ENCODE assay signal across 23 cellular contexts in genomic region chr10:24384954-24385353, GRCh38.
A peak's percentile ranks its signal among the peaks of the same experiment; 100 is the strongest.
DNase-seq lines count a peak whose midpoint lies in the region; ATAC-seq, FAIRE-seq and TF ChIP-seq lines count a peak whose summit lies in the region.
"Had no signal": no experiment of that assay in that cellular context is flagged by ENCODE, and none has a peak within 500 bp of the region (broad histone marks: within the 10 kb centered on the region; RNA-seq: fewer than 3 reads in every experiment).

No MANE protein-coding gene starts in this region.

- no peak for FAIRE-seq in urothelium cell line (lab: Jason Lieb, UNC)

- H3K4me2 ChIP-seq in osteoblast (ENCODE audit: insufficient read depth, low read length), result no peak overlapping the region

- H4K20me1 ChIP-seq in osteoblast (ENCODE audit: insufficient read depth, low read length), result no peaks in the 10 kb centered on the region

- H3K4me1 ChIP-seq in breast epithelium (peaks cover 6 to 22% of the 10 kb centered on the region in 2 donors), endodermal cell (ENCODE audit: control insufficient read depth, insufficient read depth, low read length) (peaks cover 21% of the 10 kb centered on the region), osteoblast (ENCODE audit: insufficient read depth, low read length) (peaks cover 28% of the 10 kb centered on the region)
- H3K4me1 ChIP-seq: HAP-1, right lobe of liver had no signal

- H3K4me3 Mint-ChIP-seq in MCF 10A (ENCODE audit: unreplicated experiment), result no peak overlapping the region
- H3K4me3 Mint-ChIP-seq in endodermal cell, result no peak overlapping the region
- H3K4me3 Mint-ChIP-seq: activated CD8-positive, alpha-beta memory T cell treated with anti-CD3 and anti-CD28 coated beads, Interleukin-2, amount 10 ng/mL, durations not matched to agents 7 days and 5 days had no signal

- intact Hi-C loops in breast epithelium (cut with DNase I; ENCODE audit: low total_unique reads), result no loop called here
- intact Hi-C loops in MCF 10A (cut with micrococcal nuclease), result no loop called here

- H3K36me3 Mint-ChIP-seq in MCF 10A (ENCODE audit: insufficient read depth, unreplicated experiment), result peaks cover 47% of the 10 kb centered on the region
- peaks cover 5% of the 10 kb centered on the region for H3K36me3 Mint-ChIP-seq in endodermal cell (ENCODE audit: low read depth)
- H3K36me3 Mint-ChIP-seq: activated CD8-positive, alpha-beta memory T cell treated with anti-CD3 and anti-CD28 coated beads, Interleukin-2, amount 10 ng/mL, durations not matched to agents 7 days and 5 days had no signal

- H3K27ac ChIP-seq in breast epithelium (peak overlapping the region; percentile 93 to 98), endodermal cell (ENCODE audit: low read depth, low read length) (peak overlapping the region; percentile 80), osteoblast (ENCODE audit: low read depth, low read length) (peak overlapping the region; percentile 79)
- H3K27ac ChIP-seq: 22Rv1, C4-2B, right lobe of liver, thoracic aorta had no signal

- no peak for TF ChIP-seq CTCF in breast epithelium (IDR thresholded peaks at IDR 0.05)
- no peak for TF ChIP-seq CTCF in MCF 10A (IDR thresholded peaks at IDR 0.05; ENCODE audit: unreplicated experiment)
- TF ChIP-seq CTCF in endodermal cell (conservative IDR thresholded peaks at IDR 0.05), result no peak
- no peak for TF ChIP-seq CTCF in osteoblast (IDR thresholded peaks at IDR 0.05; ENCODE audit: extremely low read depth, low read depth, low read length)

- DNase-seq in breast epithelium (ENCODE audit: low spot score in 2 of 2) (no peak), MCF 10A (ENCODE audit: unreplicated experiment) (no peak), endodermal cell (no peak), osteoblast (ENCODE audit: insufficient read length, low spot score, missing footprints) (no peak), urothelium cell line (ENCODE audit: low spot score) (peak; percentile 11), SIG-M5 (lab: John Stamatoyannopoulos, UW) (no peak), epidermal melanocyte (ENCODE audit: insufficient read length, low spot score) (no peak)
- DNase-seq: activated CD4-positive, alpha-beta T cell treated with anti-CD3 and anti-CD28 coated beads for 1 hour; activated CD8-positive, alpha-beta memory T cell treated with anti-CD3 and anti-CD28 coated beads, Interleukin-2, amount 10 ng/mL, durations not matched to agents 7 days and 5 days; activated effector memory CD4-positive, alpha-beta T cell treated with anti-CD3 and anti-CD28 coated beads, Interleukin-2, amount 50 U/mL, for 16 hours; amygdala; mesenchymal stem cell; NCI-H1092 treated with DMSO at 0.1 percent for 48 hours; NCI-H526; right lobe of liver; stimulated activated CD4-positive, alpha-beta T cell treated with anti-CD3 and anti-CD28 coated beads, Interleukin-4, amount 100 ng/mL, for 1 hour; T-helper 9 cell had no signal

- ATAC-seq in GM18519 (IDR thresholded peaks at IDR 0.05; ENCODE audit: low FRiP score, unreplicated experiment), result no peak
- ATAC-seq: activated CD8-positive, alpha-beta memory T cell treated with anti-CD3 and anti-CD28 coated beads, Interleukin-2, amount 10 ng/mL, durations not matched to agents 7 days and 5 days; right lobe of liver had no signal

- H3K4me3 ChIP-seq in breast epithelium (no peak overlapping the region), endodermal cell (ENCODE audit: low read length) (no peak overlapping the region), osteoblast (ENCODE audit: insufficient read depth, low read length) (no peak overlapping the region)
- H3K4me3 ChIP-seq: HAP-1, right lobe of liver, SJSA1, thoracic aorta had no signal

- H3K9me3 Mint-ChIP-seq in MCF 10A (ENCODE audit: unreplicated experiment) (no peaks in the 10 kb centered on the region), endodermal cell (peaks cover 1% of the 10 kb centered on the region)

- H3K27me3 ChIP-seq in breast epithelium (no peaks in the 10 kb centered on the region), endodermal cell (ENCODE audit: control insufficient read depth, insufficient read depth, low read length, poor library complexity, severe bottlenecking) (no peaks in the 10 kb centered on the region), osteoblast (ENCODE audit: insufficient read depth, low read length) (no peaks in the 10 kb centered on the region)
- H3K27me3 ChIP-seq: right lobe of liver, SJSA1 had no signal

- POLR2A ChIA-PET in MCF 10A (lab: Yijun Ruan, JAX), result interaction anchor here (2.2 to 3.3 kb wide), 4 partner anchors 50 to 87 kb away, joined by 10 to 69 read pairs (median 20); no protein-coding TSS in a partner anchor

- H3K27me3 Mint-ChIP-seq in MCF 10A (ENCODE audit: insufficient read depth, unreplicated experiment) (no peaks in the 10 kb centered on the region), endodermal cell (ENCODE audit: insufficient read depth) (no peaks in the 10 kb centered on the region)
- H3K27me3 Mint-ChIP-seq: activated CD8-positive, alpha-beta memory T cell treated with anti-CD3 and anti-CD28 coated beads, Interleukin-2, amount 10 ng/mL, durations not matched to agents 7 days and 5 days had no signal

- 93 to 100% methylated on average over 3 to 5 of the region's 5 CpGs for WGBS in endodermal cell (ENCODE audit: insufficient coverage in 1 of 2, insufficient read length in 1 of 2), 2 experiments

- no peaks in the 10 kb centered on the region for H3K79me2 ChIP-seq in osteoblast (ENCODE audit: insufficient read depth, low read length)

- CTCF ChIA-PET in MCF 10A (lab: Yijun Ruan, JAX), result interaction anchor here (0.6 to 4.2 kb wide), 4 partner anchors 25 to 119 kb away, joined by 4 to 27 read pairs (median 13); no protein-coding TSS in a partner anchor

- no peak for TF ChIP-seq POLR2A in breast epithelium (IDR thresholded peaks at IDR 0.05)

- H2AFZ ChIP-seq in osteoblast (ENCODE audit: low read length), result no peak overlapping the region

- H3K9me3 ChIP-seq in breast epithelium, result no peaks in the 10 kb centered on the region
- H3K9me3 ChIP-seq in endodermal cell (ENCODE audit: control insufficient read depth, low read length), result no peaks in the 10 kb centered on the region
- H3K9me3 ChIP-seq in osteoblast (ENCODE audit: low read depth, low read length), result no peaks in the 10 kb centered on the region
- H3K9me3 ChIP-seq: HAP-1, right lobe of liver, SJSA1, thoracic aorta had no signal

- no peak overlapping the region for H3K27ac Mint-ChIP-seq in MCF 10A (ENCODE audit: low read depth, unreplicated experiment)
- H3K27ac Mint-ChIP-seq in endodermal cell, result peak overlapping the region; percentile 48
- H3K27ac Mint-ChIP-seq: activated CD8-positive, alpha-beta memory T cell treated with anti-CD3 and anti-CD28 coated beads, Interleukin-2, amount 10 ng/mL, durations not matched to agents 7 days and 5 days had no signal

- BruUV-seq in MCF 10A (replicated peaks; lab: Mats Ljungman, UMichigan), result no TSS peak

- peaks cover 25% of the 10 kb centered on the region for H3K4me1 Mint-ChIP-seq in MCF 10A (ENCODE audit: insufficient read depth, unreplicated experiment)
- H3K4me1 Mint-ChIP-seq in endodermal cell, result peaks cover 29% of the 10 kb centered on the region
- H3K4me1 Mint-ChIP-seq: activated CD8-positive, alpha-beta memory T cell treated with anti-CD3 and anti-CD28 coated beads, Interleukin-2, amount 10 ng/mL, durations not matched to agents 7 days and 5 days had no signal

- H3K36me3 ChIP-seq in breast epithelium, result no peaks in the 10 kb centered on the region
- peaks cover 11% of the 10 kb centered on the region for H3K36me3 ChIP-seq in endodermal cell (ENCODE audit: control insufficient read depth, insufficient read depth, low read length)
- no peaks in the 10 kb centered on the region for H3K36me3 ChIP-seq in osteoblast (ENCODE audit: insufficient read depth, low read length)
- H3K36me3 ChIP-seq: HAP-1, right lobe of liver, SJSA1, thoracic aorta had no signal

- no peak overlapping the region for H3K9ac ChIP-seq in endodermal cell (ENCODE audit: extremely low read depth, low read length, poor library complexity, severe bottlenecking)
